Comparison of ENCODE assay signal across 8 cellular contexts in genomic region chr6:105994522-105995402, GRCh38.
DNase-seq lines count a peak whose midpoint lies in the region; TF ChIP-seq lines count a peak whose summit lies in the region.

No MANE protein-coding gene starts in this region.

- H3K27me3 ChIP-seq in layer of hippocampus (ENCODE audit: control insufficient read depth, insufficient read depth, low read length), result peaks cover 20% of the 10 kb centered on the region

- H3K27ac ChIP-seq in layer of hippocampus (ENCODE audit: low read depth, low read length), result peak overlapping the region; percentile 71

- TF ChIP-seq CTCF in LNCaP clone FGC (IDR thresholded peaks at IDR 0.05; ENCODE audit: control insufficient read depth, extremely low read depth, insufficient read depth) (no peak), choroid plexus epithelial cell (conservative IDR thresholded peaks at IDR 0.05; ENCODE audit: low read depth, low read length) (no peak)

- DNase-seq in ELR (ENCODE audit: low read depth), result peak; percentile 86
- no peak for DNase-seq in LNCaP clone FGC (ENCODE audit: low read depth)
- DNase-seq in activated CD4-positive, CD25-positive, alpha-beta regulatory T cell treated with anti-CD3 and anti-CD28 coated beads, Interleukin-2, amount 50 U/mL, for 72 hours, result peak; percentile 55
- peak; percentile 54 for DNase-seq in choroid plexus epithelial cell (ENCODE audit: low read depth)
- DNase-seq in stimulated activated CD4-positive, alpha-beta T cell treated with anti-CD3 and anti-CD28 coated beads, Interleukin-4, amount 100 ng/mL, for 1 hour, result peak; percentile 55
- no peak for DNase-seq in NAMALWA (ENCODE audit: low spot score)
- no peak for DNase-seq in inferior parietal cortex (ENCODE audit: extremely low spot score)

- H3K4me3 ChIP-seq in LNCaP clone FGC (ENCODE audit: low read depth, low read length), result peak overlapping the region; percentile 44
- peak overlapping the region; percentile 65 for H3K4me3 ChIP-seq in choroid plexus epithelial cell (ENCODE audit: low read depth, low read length)

Comparison
In these comparisons a context has a peak if more than half of its experiments do, and no peak if none do; other contexts are left out.
1. DNase-seq: peak in ELR (single experiment), activated CD4-positive, CD25-positive, alpha-beta regulatory T cell treated with anti-CD3 and anti-CD28 coated beads, Interleukin-2, amount 50 U/mL, for 72 hours (single experiment), choroid plexus epithelial cell (single experiment) and stimulated activated CD4-positive, alpha-beta T cell treated with anti-CD3 and anti-CD28 coated beads, Interleukin-4, amount 100 ng/mL, for 1 hour (single experiment); none in LNCaP clone FGC (single experiment), NAMALWA (single experiment) and inferior parietal cortex (single experiment).